In genomic region chr12:101108130-101108529, GRCh38 we compare ENCODE assay signal across 26 cellular contexts.
DNase-seq lines count a peak whose midpoint lies in the region; ATAC-seq and TF ChIP-seq lines count a peak whose summit lies in the region.
"Had no signal": no experiment of that assay in that cellular context is flagged by ENCODE, and none has a peak within 500 bp of the region (broad histone marks: within the 10 kb centered on the region; RNA-seq: fewer than 3 reads in every experiment).

No MANE protein-coding gene starts in this region.

- H3K9me2 ChIP-seq in GM23338 (ENCODE audit: insufficient read depth) (no peaks in the 10 kb centered on the region), Loucy (replicated peaks; ENCODE audit: low read depth, low read length) (no peaks in the 10 kb centered on the region)

- no peaks in the 10 kb centered on the region for H3K79me2 ChIP-seq in GM23338 (replicated peaks; ENCODE audit: insufficient read depth)
- H3K79me2 ChIP-seq in Loucy (ENCODE audit: insufficient read depth, low read length), result no peaks in the 10 kb centered on the region
- no peaks in the 10 kb centered on the region for H3K79me2 ChIP-seq in neural progenitor cell (ENCODE audit: low read depth)

- H3K9ac ChIP-seq in Loucy (ENCODE audit: low read depth, low read length, poor library complexity, severe bottlenecking), result no peak overlapping the region
- no peak overlapping the region for H3K9ac ChIP-seq in neural progenitor cell

- H3K9me3 Mint-ChIP-seq in GM23338, result no peaks in the 10 kb centered on the region
- no peaks in the 10 kb centered on the region for H3K9me3 Mint-ChIP-seq in neural progenitor cell
- H3K9me3 Mint-ChIP-seq: activated naive CD8-positive, alpha-beta T cell treated with anti-CD3 and anti-CD28 coated beads for 36 hours had no signal

- TF ChIP-seq POLR2A in tibial nerve (IDR thresholded peaks at IDR 0.05), result no peak

- H3K27me3 Mint-ChIP-seq in GM23338 (ENCODE audit: insufficient read depth, low read depth, poor library complexity), result peaks cover 2% of the 10 kb centered on the region
- H3K27me3 Mint-ChIP-seq in neural progenitor cell (ENCODE audit: insufficient read depth, low read depth), result no peaks in the 10 kb centered on the region
- H3K27me3 Mint-ChIP-seq: activated CD4-positive, alpha-beta T cell treated with anti-CD3 and anti-CD28 coated beads, Interleukin-2, amount 10 ng/mL, durations not matched to agents 24 days and 14 days; activated naive CD8-positive, alpha-beta T cell treated with anti-CD3 and anti-CD28 coated beads for 36 hours had no signal

- H3K9me3 ChIP-seq in Loucy (ENCODE audit: insufficient read depth, low read depth, low read length) (no peaks in the 10 kb centered on the region), neural progenitor cell (ENCODE audit: low read depth) (no peaks in the 10 kb centered on the region), tibial nerve (no peaks in the 10 kb centered on the region)
- H3K9me3 ChIP-seq: Caco-2, thyroid gland had no signal

- H4K20me1 ChIP-seq in GM23338 (replicated peaks; ENCODE audit: insufficient read depth) (no peaks in the 10 kb centered on the region), Loucy (ENCODE audit: insufficient read depth, low read length, poor library complexity, severe bottlenecking) (no peaks in the 10 kb centered on the region), neural progenitor cell (ENCODE audit: low read depth) (no peaks in the 10 kb centered on the region)

- DNase-seq in GM23338 (ENCODE audit: low spot score), result peak; percentile 45
- peak; percentile 35 for DNase-seq in RPMI8226
- peak; percentile 12 for DNase-seq in neural progenitor cell (ENCODE audit: low spot score)
- no peak for DNase-seq in tibial nerve (ENCODE audit: low spot score in 2 of 2)
- DNase-seq in NCI-H2107 (lab: John Stamatoyannopoulos, UW), result no peak
- DNase-seq: activated CD4-positive, alpha-beta T cell treated with anti-CD3 and anti-CD28 coated beads, Interleukin-2, amount 10 ng/mL, durations not matched to agents 24 days and 14 days; activated effector memory CD4-positive, alpha-beta T cell treated with anti-CD3 and anti-CD28 coated beads, Interleukin-2, amount 50 U/mL, for 16 hours; activated naive CD8-positive, alpha-beta T cell treated with anti-CD3 and anti-CD28 coated beads for 36 hours; aorta; C1 segment of cervical spinal cord; GDM1; GOT3; hippocampal formation; immature natural killer cell; left cardiac atrium; MV-4-11; natural killer cell; NCI-H146; NCI-H524; stimulated activated CD4-positive, alpha-beta T cell treated with anti-CD3 and anti-CD28 coated beads, Interleukin-4, amount 100 ng/mL, for 24 hours; T-helper 9 cell; thyroid gland had no signal

- H3K27me3 ChIP-seq in GM23338 (ENCODE audit: insufficient read depth), result no peaks in the 10 kb centered on the region
- H3K27me3 ChIP-seq in Loucy (ENCODE audit: insufficient read depth, low read length, poor library complexity, severe bottlenecking), result no peaks in the 10 kb centered on the region
- H3K27me3 ChIP-seq in neural progenitor cell, result no peaks in the 10 kb centered on the region
- no peaks in the 10 kb centered on the region for H3K27me3 ChIP-seq in tibial nerve
- H3K27me3 ChIP-seq: thyroid gland had no signal

- no peak overlapping the region for H3K4me3 Mint-ChIP-seq in GM23338
- no peak overlapping the region for H3K4me3 Mint-ChIP-seq in neural progenitor cell
- H3K4me3 Mint-ChIP-seq: activated CD4-positive, alpha-beta T cell treated with anti-CD3 and anti-CD28 coated beads, Interleukin-2, amount 10 ng/mL, durations not matched to agents 24 days and 14 days; activated naive CD8-positive, alpha-beta T cell treated with anti-CD3 and anti-CD28 coated beads for 36 hours; immature natural killer cell; natural killer cell had no signal

- ATAC-seq in GM23338 (peak; percentile 51; the same call in 2 of the 3 replicates), HG02798 (IDR thresholded peaks at IDR 0.05; ENCODE audit: poor library complexity, unreplicated experiment) (no peak)
- ATAC-seq: left cardiac atrium, natural killer cell had no signal

- no peaks in the 10 kb centered on the region for H3F3A ChIP-seq in GM23338 (replicated peaks; ENCODE audit: low read depth)
- H3F3A ChIP-seq in Loucy (ENCODE audit: low read depth), result no peaks in the 10 kb centered on the region
- no peaks in the 10 kb centered on the region for H3F3A ChIP-seq in neural progenitor cell (ENCODE audit: low read depth)

- H3K4me2 ChIP-seq in GM23338 (no peak overlapping the region), Loucy (ENCODE audit: low read depth, low read length, poor library complexity, severe bottlenecking) (no peak overlapping the region), neural progenitor cell (no peak overlapping the region)

- H3K27ac ChIP-seq in GM23338 (ENCODE audit: low read depth), result no peak overlapping the region
- H3K27ac ChIP-seq in neural progenitor cell, result no peak overlapping the region
- no peak overlapping the region for H3K27ac ChIP-seq in tibial nerve
- H3K27ac ChIP-seq: thyroid gland had no signal

- WGBS in tibial nerve, 2 donors, result 92 to 93% methylated on average over 5 of the region's 5 CpGs

- H2AFZ ChIP-seq in GM23338, result no peak overlapping the region
- H2AFZ ChIP-seq in Loucy (ENCODE audit: low read length), result no peak overlapping the region
- no peak overlapping the region for H2AFZ ChIP-seq in neural progenitor cell (replicated peaks)

- H3K36me3 ChIP-seq in GM23338 (ENCODE audit: insufficient read depth), result no peaks in the 10 kb centered on the region
- no peaks in the 10 kb centered on the region for H3K36me3 ChIP-seq in Loucy (ENCODE audit: insufficient read depth, low read length)
- no peaks in the 10 kb centered on the region for H3K36me3 ChIP-seq in neural progenitor cell
- H3K36me3 ChIP-seq in tibial nerve, result no peaks in the 10 kb centered on the region
- H3K36me3 ChIP-seq: thyroid gland had no signal

- no peak for TF ChIP-seq EP300 in tibial nerve (IDR thresholded peaks at IDR 0.05)

- H3K4me1 ChIP-seq in GM23338 (ENCODE audit: insufficient read depth) (no peaks in the 10 kb centered on the region), Loucy (ENCODE audit: insufficient read depth, low read length, poor library complexity, severe bottlenecking) (no peaks in the 10 kb centered on the region), neural progenitor cell (no peaks in the 10 kb centered on the region), tibial nerve (no peaks in the 10 kb centered on the region)
- H3K4me1 ChIP-seq: Caco-2, thyroid gland had no signal

- H3K36me3 Mint-ChIP-seq in GM23338 (ENCODE audit: low read depth) (no peaks in the 10 kb centered on the region), neural progenitor cell (no peaks in the 10 kb centered on the region)
- H3K36me3 Mint-ChIP-seq: activated naive CD8-positive, alpha-beta T cell treated with anti-CD3 and anti-CD28 coated beads for 36 hours; immature natural killer cell; natural killer cell had no signal

- TF ChIP-seq CTCF in GM23338 (conservative IDR thresholded peaks at IDR 0.05; ENCODE audit: low read depth in 2 of 2) (peak; percentile 42 to 66), Loucy (conservative IDR thresholded peaks at IDR 0.05; ENCODE audit: low read length) (peak; percentile 12; the same call in 1 of the 2 replicates), neural progenitor cell (IDR thresholded peaks at IDR 0.05) (peak; percentile 24), tibial nerve (IDR thresholded peaks at IDR 0.05) (no peak)

- H3K4me3 ChIP-seq in GM23338 (no peak overlapping the region), Loucy (ENCODE audit: low read length, poor library complexity, severe bottlenecking) (no peak overlapping the region), neural progenitor cell (no peak overlapping the region), tibial nerve (no peak overlapping the region)
- H3K4me3 ChIP-seq: lung, thyroid gland had no signal

- H3K27ac Mint-ChIP-seq in GM23338 (no peak overlapping the region), neural progenitor cell (no peak overlapping the region)
- H3K27ac Mint-ChIP-seq: activated CD4-positive, alpha-beta T cell treated with anti-CD3 and anti-CD28 coated beads, Interleukin-2, amount 10 ng/mL, durations not matched to agents 24 days and 14 days; activated naive CD8-positive, alpha-beta T cell treated with anti-CD3 and anti-CD28 coated beads for 36 hours; immature natural killer cell; natural killer cell had no signal

- H3K4me1 Mint-ChIP-seq in GM23338, result no peaks in the 10 kb centered on the region
- H3K4me1 Mint-ChIP-seq in neural progenitor cell, result peaks cover 2% of the 10 kb centered on the region
- H3K4me1 Mint-ChIP-seq: activated CD4-positive, alpha-beta T cell treated with anti-CD3 and anti-CD28 coated beads, Interleukin-2, amount 10 ng/mL, durations not matched to agents 24 days and 14 days; activated naive CD8-positive, alpha-beta T cell treated with anti-CD3 and anti-CD28 coated beads for 36 hours; immature natural killer cell; natural killer cell had no signal

TF ChIP-seq in GM23338, 12 proteins besides CTCF, POLR2A, EP300 and RAD21 (continues in another document):
- TF ChIP-seq CREB1 (CRISPR knock-in tag; IDR thresholded peaks at IDR 0.05; ENCODE audit: low read depth), result no peak
- no peak for TF ChIP-seq EZH2phosphoT487 (IDR thresholded peaks at IDR 0.05; ENCODE audit: unreplicated experiment)

Comparison
In these comparisons a context has a peak if more than half of its experiments do, and no peak if none do; other contexts are left out.
1. DNase-seq: peak in GM23338 (single experiment), RPMI8226 (single experiment) and neural progenitor cell (single experiment); none in tibial nerve (0 of 2) and NCI-H2107 (single experiment).
2. CTCF ChIP-seq: peak in GM23338 (2 of 2), Loucy (single experiment) and neural progenitor cell (single experiment); none in tibial nerve (0 of 5).